11 cellular contexts compared by ENCODE assay signal in genomic region chr14:96146131-96146771, GRCh38. TPM values are rescaled to one million over a fixed set of nuclear protein-coding genes. Genes with fewer than 3 reads are reported as not detected.
DNase-seq lines count a peak whose midpoint lies in the region; ATAC-seq and TF ChIP-seq lines count a peak whose summit lies in the region.
"Had no signal": no experiment of that assay in that cellular context is flagged by ENCODE, and none has a peak within 500 bp of the region (broad histone marks: within the 10 kb centered on the region; RNA-seq: fewer than 3 reads in every experiment).

No MANE protein-coding gene starts in this region.

- TF ChIP-seq POLR2A in transverse colon (IDR thresholded peaks at IDR 0.05), result no peak

- in situ Hi-C loops in transverse colon (cut with MboI; ENCODE audit: low pct_ligation_motif_present in 1 of 4, low pct_unique_long_range_greater_than_20kb in 1 of 4, low sequenced_read_pairs in 3 of 4), result no loop called here

- H3K4me1 ChIP-seq in lower lobe of right lung (peaks cover 6% of the 10 kb centered on the region), transverse colon (peaks cover 0 to 14% (median 0%) of the 10 kb centered on the region in 4 donors)
- H3K4me1 ChIP-seq: gastrocnemius medialis had no signal

- TF ChIP-seq EP300 in transverse colon (IDR thresholded peaks at IDR 0.05; ENCODE audit: low read depth), result no peak

- ATAC-seq in lower lobe of right lung (peak; percentile 82 to 96), GM19452 (IDR thresholded peaks at IDR 0.05; ENCODE audit: unreplicated experiment) (no peak)
- ATAC-seq: activated CD8-positive, alpha-beta memory T cell treated with anti-CD3 and anti-CD28 coated beads, Interleukin-2, amount 10 ng/mL, durations not matched to agents 7 days and 5 days had no signal

- intact Hi-C loops in lower lobe of right lung (cut with DNase I), result no loop called here
- intact Hi-C loops in transverse colon (cut with DNase I; ENCODE audit: low total_unique reads), result no loop called here

- no peaks in the 10 kb centered on the region for H3K9me3 ChIP-seq in lower lobe of right lung
- H3K9me3 ChIP-seq in transverse colon, result peaks cover 0 to 5% of the 10 kb centered on the region in 2 donors
- H3K9me3 ChIP-seq: gastrocnemius medialis had no signal

- no peaks in the 10 kb centered on the region for H3K27me3 ChIP-seq in lower lobe of right lung (ENCODE audit: low read depth)
- H3K27me3 ChIP-seq in transverse colon, result no peaks in the 10 kb centered on the region
- H3K27me3 ChIP-seq: gastrocnemius medialis had no signal

- 57 to 67% methylated on average over 4 of the region's 4 CpGs for WGBS in transverse colon (ENCODE audit: low coverage in 1 of 2), 2 donors

- TF ChIP-seq CTCF in lower lobe of right lung (IDR thresholded peaks at IDR 0.05), result no peak
- TF ChIP-seq CTCF in transverse colon (IDR thresholded peaks at IDR 0.05), result no peak

- peak overlapping the region; percentile 5 for H3K27ac ChIP-seq in cingulate gyrus (ENCODE audit: low read depth, low read length)
- no peak overlapping the region for H3K27ac ChIP-seq in lower lobe of right lung
- H3K27ac ChIP-seq in transverse colon, result peak overlapping the region; percentile 13 to 64 (median 56)

- DNase-seq in NCI-H345 (lab: John Stamatoyannopoulos, UW), result peak; percentile 40
- DNase-seq in lower lobe of right lung, result no peak
- DNase-seq in transverse colon, result no peak
- DNase-seq in activated CD4-positive, alpha-beta T cell treated with anti-CD3 and anti-CD28 coated beads for 48 hours, result no peak
- DNase-seq in NAMALWA (ENCODE audit: low spot score), result no peak
- no peak for DNase-seq in NCI-H510A (lab: John Stamatoyannopoulos, UW)
- DNase-seq: activated CD8-positive, alpha-beta memory T cell treated with anti-CD3 and anti-CD28 coated beads, Interleukin-2, amount 10 ng/mL, durations not matched to agents 7 days and 5 days; gastrocnemius medialis; NCI-H774 had no signal

- H3K4me3 ChIP-seq in lower lobe of right lung (no peak overlapping the region), transverse colon (no peak overlapping the region)
- H3K4me3 ChIP-seq: gastrocnemius medialis had no signal

- no peaks in the 10 kb centered on the region for H3K36me3 ChIP-seq in lower lobe of right lung
- H3K36me3 ChIP-seq in transverse colon, result no peaks in the 10 kb centered on the region
- H3K36me3 ChIP-seq: gastrocnemius medialis had no signal

RNA-seq across cellular contexts. Expression of gene BDKRB2, which starts 58.4 kb away (rescaled TPM):
- total RNA-seq in lower lobe of right lung (1.3 TPM), transverse colon (10 to 100 TPM in 3 of 4 donors, 1 to 10 TPM in 1; 2.6 to 19.8 (median 17.4) TPM)
- total RNA-seq: activated CD8-positive, alpha-beta memory T cell treated with anti-CD3 and anti-CD28 coated beads, Interleukin-2, amount 10 ng/mL, durations not matched to agents 7 days and 5 days had no signal
